Comparison of ENCODE assay signal across 15 cellular contexts in genomic region chr17:43069368-43069898, GRCh38. TPM values are rescaled to one million over a fixed set of nuclear protein-coding genes. Genes with fewer than 3 reads are reported as not detected.
"Had no signal": no experiment of that assay in that cellular context is flagged by ENCODE, and none has a peak within 500 bp of the region (broad histone marks: within the 10 kb centered on the region; RNA-seq: fewer than 3 reads in every experiment).

No MANE protein-coding gene starts in this region.

- H3K4me1 ChIP-seq: gastroesophageal sphincter, parathyroid adenoma, tibial artery had no signal

- H3K27me3 ChIP-seq: gastroesophageal sphincter, tibial artery had no signal

- H3K27ac ChIP-seq: epithelial cell of prostate, gastroesophageal sphincter, parathyroid adenoma, tibial artery had no signal

- H3K36me3 ChIP-seq: tibial artery had no signal

- H3K4me3 ChIP-seq: gastroesophageal sphincter, tibial artery had no signal

- H3K9me3 ChIP-seq: gastroesophageal sphincter, tibial artery had no signal

- DNase-seq: activated CD4-positive, alpha-beta memory T cell treated with anti-CD3 and anti-CD28 coated beads, Interleukin-2, amount 10 ng/mL, durations not matched to agents 7 days and 5 days; activated CD4-positive, alpha-beta T cell treated with anti-CD3 and anti-CD28 coated beads, Interleukin-2, amount 10 ng/mL, durations not matched to agents 24 days and 14 days; activated effector memory CD4-positive, alpha-beta T cell treated with anti-CD3 and anti-CD28 coated beads, Interleukin-2, amount 50 U/mL, for 16 hours; activated naive CD4-positive, alpha-beta T cell treated with anti-CD3 and anti-CD28 coated beads, Interleukin-2, amount 10 ng/mL, durations not matched to agents 7 days and 5 days; amygdala; cortex of kidney; head of caudate nucleus; kidney; nucleus accumbens; stimulated activated CD4-positive, alpha-beta T cell treated with anti-CD3 and anti-CD28 coated beads, Interleukin-2, amount 100 ng/mL, for 48 hours; stimulated activated naive CD8-positive, alpha-beta T cell treated with anti-CD3 and anti-CD28 coated beads, Interleukin-15, Interleukin-2, amounts not matched to agents 100 U/mL and 50 U/mL, for 24 hours; tibial artery had no signal

- ATAC-seq: gastroesophageal sphincter; stimulated activated naive CD8-positive, alpha-beta T cell treated with anti-CD3 and anti-CD28 coated beads, Interleukin-15, Interleukin-2, amounts not matched to agents 100 U/mL and 50 U/mL, for 24 hours had no signal

RNA-seq across cellular contexts. Expression of gene RND2, which starts 44.4 kb away (rescaled TPM):
- total RNA-seq: activated CD4-positive, alpha-beta memory T cell treated with anti-CD3 and anti-CD28 coated beads, Interleukin-2, amount 10 ng/mL, durations not matched to agents 7 days and 5 days had no signal
